Comparison of ENCODE assay signal across 5 cellular contexts in genomic region chr5:68582284-68582683, GRCh38.
"Had no signal": no experiment of that assay in that cellular context is flagged by ENCODE, and none has a peak within 500 bp of the region (broad histone marks: within the 10 kb centered on the region; RNA-seq: fewer than 3 reads in every experiment).

No MANE protein-coding gene starts in this region.

- DNase-seq: GDM1, GF-D8 had no signal

- FAIRE-seq: GM12891, GM18507, GM19239 had no signal
